In genomic region chr9:116323012-116323411, GRCh38 we compare ENCODE assay signal across 1 cellular context.
TF ChIP-seq lines count a peak whose summit lies in the region.

No MANE protein-coding gene starts in this region.

TF ChIP-seq in GM23338, 12 proteins besides CTCF, POLR2A, EP300 and RAD21 (continued from another document):
- TF ChIP-seq, protein P1, sequence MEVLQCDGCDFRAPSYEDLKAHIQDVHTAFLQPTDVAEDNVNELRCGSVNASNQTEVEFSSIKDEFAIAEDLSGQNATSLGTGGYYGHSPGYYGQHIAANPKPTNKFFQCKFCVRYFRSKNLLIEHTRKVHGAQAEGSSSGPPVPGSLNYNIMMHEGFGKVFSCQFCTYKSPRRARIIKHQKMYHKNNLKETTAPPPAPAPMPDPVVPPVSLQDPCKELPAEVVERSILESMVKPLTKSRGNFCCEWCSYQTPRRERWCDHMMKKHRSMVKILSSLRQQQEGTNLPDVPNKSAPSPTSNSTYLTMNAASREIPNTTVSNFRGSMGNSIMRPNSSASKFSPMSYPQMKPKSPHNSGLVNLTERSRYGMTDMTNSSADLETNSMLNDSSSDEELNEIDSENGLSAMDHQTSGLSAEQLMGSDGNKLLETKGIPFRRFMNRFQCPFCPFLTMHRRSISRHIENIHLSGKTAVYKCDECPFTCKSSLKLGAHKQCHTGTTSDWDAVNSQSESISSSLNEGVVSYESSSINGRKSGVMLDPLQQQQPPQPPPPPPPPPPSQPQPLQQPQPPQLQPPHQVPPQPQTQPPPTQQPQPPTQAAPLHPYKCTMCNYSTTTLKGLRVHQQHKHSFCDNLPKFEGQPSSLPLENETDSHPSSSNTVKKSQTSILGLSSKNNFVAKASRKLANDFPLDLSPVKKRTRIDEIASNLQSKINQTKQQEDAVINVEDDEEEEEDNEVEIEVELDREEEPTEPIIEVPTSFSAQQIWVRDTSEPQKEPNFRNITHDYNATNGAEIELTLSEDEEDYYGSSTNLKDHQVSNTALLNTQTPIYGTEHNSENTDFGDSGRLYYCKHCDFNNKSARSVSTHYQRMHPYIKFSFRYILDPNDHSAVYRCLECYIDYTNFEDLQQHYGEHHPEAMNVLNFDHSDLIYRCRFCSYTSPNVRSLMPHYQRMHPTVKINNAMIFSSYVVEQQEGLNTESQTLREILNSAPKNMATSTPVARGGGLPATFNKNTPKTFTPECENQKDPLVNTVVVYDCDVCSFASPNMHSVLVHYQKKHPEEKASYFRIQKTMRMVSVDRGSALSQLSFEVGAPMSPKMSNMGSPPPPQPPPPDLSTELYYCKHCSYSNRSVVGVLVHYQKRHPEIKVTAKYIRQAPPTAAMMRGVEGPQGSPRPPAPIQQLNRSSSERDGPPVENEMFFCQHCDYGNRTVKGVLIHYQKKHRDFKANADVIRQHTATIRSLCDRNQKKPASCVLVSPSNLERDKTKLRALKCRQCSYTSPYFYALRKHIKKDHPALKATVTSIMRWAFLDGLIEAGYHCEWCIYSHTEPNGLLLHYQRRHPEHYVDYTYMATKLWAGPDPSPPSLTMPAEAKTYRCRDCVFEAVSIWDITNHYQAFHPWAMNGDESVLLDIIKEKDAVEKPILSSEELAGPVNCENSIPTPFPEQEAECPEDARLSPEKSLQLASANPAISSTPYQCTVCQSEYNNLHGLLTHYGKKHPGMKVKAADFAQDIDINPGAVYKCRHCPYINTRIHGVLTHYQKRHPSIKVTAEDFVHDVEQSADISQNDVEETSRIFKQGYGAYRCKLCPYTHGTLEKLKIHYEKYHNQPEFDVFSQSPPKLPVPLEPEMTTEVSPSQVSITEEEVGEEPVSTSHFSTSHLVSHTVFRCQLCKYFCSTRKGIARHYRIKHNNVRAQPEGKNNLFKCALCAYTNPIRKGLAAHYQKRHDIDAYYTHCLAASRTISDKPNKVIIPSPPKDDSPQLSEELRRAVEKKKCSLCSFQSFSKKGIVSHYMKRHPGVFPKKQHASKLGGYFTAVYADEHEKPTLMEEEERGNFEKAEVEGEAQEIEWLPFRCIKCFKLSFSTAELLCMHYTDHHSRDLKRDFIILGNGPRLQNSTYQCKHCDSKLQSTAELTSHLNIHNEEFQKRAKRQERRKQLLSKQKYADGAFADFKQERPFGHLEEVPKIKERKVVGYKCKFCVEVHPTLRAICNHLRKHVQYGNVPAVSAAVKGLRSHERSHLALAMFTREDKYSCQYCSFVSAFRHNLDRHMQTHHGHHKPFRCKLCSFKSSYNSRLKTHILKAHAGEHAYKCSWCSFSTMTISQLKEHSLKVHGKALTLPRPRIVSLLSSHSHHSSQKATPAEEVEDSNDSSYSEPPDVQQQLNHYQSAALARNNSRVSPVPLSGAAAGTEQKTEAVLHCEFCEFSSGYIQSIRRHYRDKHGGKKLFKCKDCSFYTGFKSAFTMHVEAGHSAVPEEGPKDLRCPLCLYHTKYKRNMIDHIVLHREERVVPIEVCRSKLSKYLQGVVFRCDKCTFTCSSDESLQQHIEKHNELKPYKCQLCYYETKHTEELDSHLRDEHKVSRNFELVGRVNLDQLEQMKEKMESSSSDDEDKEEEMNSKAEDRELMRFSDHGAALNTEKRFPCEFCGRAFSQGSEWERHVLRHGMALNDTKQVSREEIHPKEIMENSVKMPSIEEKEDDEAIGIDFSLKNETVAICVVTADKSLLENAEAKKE (CRISPR knock-in tag; IDR thresholded peaks at IDR 0.05) = no peak
- no peak for TF ChIP-seq CREB1 (CRISPR knock-in tag; IDR thresholded peaks at IDR 0.05; ENCODE audit: low read depth)
- no peak for TF ChIP-seq JUNB (IDR thresholded peaks at IDR 0.05; ENCODE audit: unreplicated experiment)
- TF ChIP-seq EZH2phosphoT487 (IDR thresholded peaks at IDR 0.05; ENCODE audit: unreplicated experiment) = no peak
- no peak for TF ChIP-seq ZNF114 (CRISPR knock-in tag; IDR thresholded peaks at IDR 0.05)
- no peak for TF ChIP-seq STAT1 (IDR thresholded peaks at IDR 0.05; ENCODE audit: unreplicated experiment)
